Comparison of ENCODE assay signal across 3 cellular contexts in the genomic region with DNA sequence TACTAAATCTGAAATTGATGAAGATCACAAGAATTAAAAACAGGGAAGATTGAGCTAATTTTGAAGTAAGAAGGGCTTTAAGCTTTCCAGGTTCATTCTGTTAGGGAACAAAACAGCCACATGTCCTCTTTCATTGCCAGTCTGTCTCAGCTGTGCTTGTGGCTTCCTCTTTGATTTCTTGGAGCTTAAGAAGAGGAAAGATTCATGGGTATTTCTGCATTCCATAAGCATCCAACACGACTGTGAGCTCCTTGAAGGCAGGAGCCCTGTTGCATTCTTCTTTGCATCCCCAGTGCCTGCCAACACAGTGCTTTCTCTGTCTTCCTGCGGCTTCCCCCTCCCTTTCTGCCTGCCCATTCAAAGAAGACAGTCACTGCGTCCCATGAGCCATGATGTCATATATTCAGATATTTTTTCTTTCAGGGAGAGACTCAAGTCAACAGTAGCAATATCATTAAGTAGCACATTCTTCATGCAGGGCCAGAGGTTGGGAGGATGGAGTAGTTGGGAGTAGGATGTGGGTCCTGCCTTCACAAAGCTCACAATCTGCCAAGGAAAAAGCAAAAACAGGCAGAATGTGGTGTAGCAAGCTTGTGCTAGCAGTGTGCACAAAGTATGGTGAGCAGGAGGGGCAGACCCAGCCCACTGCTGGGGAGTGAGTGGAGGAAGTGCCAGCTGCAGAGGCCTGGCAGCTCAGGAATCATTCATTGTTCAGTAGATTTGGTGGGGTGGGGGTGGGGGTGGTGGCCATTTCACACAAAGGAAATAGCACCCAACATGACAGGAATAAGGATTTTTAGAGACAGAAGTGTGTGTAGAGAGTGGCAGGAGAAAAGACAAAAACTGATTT.
A peak's percentile ranks its signal among the peaks of the same experiment; 100 is the strongest.
TF ChIP-seq lines count a peak whose summit lies in the region.

No MANE protein-coding gene starts in this region.

TF ChIP-seq in SK-N-SH, 30 proteins besides CTCF, POLR2A, EP300 and RAD21 (continued from another document):
- TF ChIP-seq NFIC (IDR thresholded peaks at IDR 0.05; ENCODE audit: borderline replicate concordance) (no peak), GATA2 (CRISPR knock-in tag; IDR thresholded peaks at IDR 0.05) (no peak), GABPA (IDR thresholded peaks at IDR 0.05; ENCODE audit: low read depth) (no peak), FOSL2 (IDR thresholded peaks at IDR 0.05; ENCODE audit: borderline replicate concordance, low read depth) (no peak), ELF1 (IDR thresholded peaks at IDR 0.05) (no peak), NRF1 (IDR thresholded peaks at IDR 0.05; ENCODE audit: low read depth, low read length) (no peak), MXI1 (IDR thresholded peaks at IDR 0.05; ENCODE audit: low read depth, low read length) (no peak)
- TF ChIP-seq, protein P1, sequence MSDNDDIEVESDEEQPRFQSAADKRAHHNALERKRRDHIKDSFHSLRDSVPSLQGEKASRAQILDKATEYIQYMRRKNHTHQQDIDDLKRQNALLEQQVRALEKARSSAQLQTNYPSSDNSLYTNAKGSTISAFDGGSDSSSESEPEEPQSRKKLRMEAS (IDR thresholded peaks at IDR 0.05; ENCODE audit: low read depth), result no peak
- TF ChIP-seq, protein P2, sequence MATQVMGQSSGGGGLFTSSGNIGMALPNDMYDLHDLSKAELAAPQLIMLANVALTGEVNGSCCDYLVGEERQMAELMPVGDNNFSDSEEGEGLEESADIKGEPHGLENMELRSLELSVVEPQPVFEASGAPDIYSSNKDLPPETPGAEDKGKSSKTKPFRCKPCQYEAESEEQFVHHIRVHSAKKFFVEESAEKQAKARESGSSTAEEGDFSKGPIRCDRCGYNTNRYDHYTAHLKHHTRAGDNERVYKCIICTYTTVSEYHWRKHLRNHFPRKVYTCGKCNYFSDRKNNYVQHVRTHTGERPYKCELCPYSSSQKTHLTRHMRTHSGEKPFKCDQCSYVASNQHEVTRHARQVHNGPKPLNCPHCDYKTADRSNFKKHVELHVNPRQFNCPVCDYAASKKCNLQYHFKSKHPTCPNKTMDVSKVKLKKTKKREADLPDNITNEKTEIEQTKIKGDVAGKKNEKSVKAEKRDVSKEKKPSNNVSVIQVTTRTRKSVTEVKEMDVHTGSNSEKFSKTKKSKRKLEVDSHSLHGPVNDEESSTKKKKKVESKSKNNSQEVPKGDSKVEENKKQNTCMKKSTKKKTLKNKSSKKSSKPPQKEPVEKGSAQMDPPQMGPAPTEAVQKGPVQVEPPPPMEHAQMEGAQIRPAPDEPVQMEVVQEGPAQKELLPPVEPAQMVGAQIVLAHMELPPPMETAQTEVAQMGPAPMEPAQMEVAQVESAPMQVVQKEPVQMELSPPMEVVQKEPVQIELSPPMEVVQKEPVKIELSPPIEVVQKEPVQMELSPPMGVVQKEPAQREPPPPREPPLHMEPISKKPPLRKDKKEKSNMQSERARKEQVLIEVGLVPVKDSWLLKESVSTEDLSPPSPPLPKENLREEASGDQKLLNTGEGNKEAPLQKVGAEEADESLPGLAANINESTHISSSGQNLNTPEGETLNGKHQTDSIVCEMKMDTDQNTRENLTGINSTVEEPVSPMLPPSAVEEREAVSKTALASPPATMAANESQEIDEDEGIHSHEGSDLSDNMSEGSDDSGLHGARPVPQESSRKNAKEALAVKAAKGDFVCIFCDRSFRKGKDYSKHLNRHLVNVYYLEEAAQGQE (IDR thresholded peaks at IDR 0.05; ENCODE audit: low read depth, low read length), result no peak
TF ChIP-seq in SK-N-SH: peak in this region for 0.

TF ChIP-seq in SK-N-SH treated with all-trans-retinoic acid at 6 μM for 48 hours, 23 proteins besides CTCF, POLR2A, EP300 and RAD21 (continued from another document):
- TF ChIP-seq, protein P3, sequence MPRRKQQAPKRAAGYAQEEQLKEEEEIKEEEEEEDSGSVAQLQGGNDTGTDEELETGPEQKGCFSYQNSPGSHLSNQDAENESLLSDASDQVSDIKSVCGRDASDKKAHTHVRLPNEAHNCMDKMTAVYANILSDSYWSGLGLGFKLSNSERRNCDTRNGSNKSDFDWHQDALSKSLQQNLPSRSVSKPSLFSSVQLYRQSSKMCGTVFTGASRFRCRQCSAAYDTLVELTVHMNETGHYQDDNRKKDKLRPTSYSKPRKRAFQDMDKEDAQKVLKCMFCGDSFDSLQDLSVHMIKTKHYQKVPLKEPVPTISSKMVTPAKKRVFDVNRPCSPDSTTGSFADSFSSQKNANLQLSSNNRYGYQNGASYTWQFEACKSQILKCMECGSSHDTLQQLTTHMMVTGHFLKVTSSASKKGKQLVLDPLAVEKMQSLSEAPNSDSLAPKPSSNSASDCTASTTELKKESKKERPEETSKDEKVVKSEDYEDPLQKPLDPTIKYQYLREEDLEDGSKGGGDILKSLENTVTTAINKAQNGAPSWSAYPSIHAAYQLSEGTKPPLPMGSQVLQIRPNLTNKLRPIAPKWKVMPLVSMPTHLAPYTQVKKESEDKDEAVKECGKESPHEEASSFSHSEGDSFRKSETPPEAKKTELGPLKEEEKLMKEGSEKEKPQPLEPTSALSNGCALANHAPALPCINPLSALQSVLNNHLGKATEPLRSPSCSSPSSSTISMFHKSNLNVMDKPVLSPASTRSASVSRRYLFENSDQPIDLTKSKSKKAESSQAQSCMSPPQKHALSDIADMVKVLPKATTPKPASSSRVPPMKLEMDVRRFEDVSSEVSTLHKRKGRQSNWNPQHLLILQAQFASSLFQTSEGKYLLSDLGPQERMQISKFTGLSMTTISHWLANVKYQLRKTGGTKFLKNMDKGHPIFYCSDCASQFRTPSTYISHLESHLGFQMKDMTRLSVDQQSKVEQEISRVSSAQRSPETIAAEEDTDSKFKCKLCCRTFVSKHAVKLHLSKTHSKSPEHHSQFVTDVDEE (CRISPR knock-in tag; IDR thresholded peaks at IDR 0.05), result no peak
- TF ChIP-seq GLIS3 (CRISPR knock-in tag; IDR thresholded peaks at IDR 0.05), result no peak
- TF ChIP-seq TOX (CRISPR knock-in tag; IDR thresholded peaks at IDR 0.05; ENCODE audit: borderline replicate concordance), result no peak
- no peak for TF ChIP-seq ZNF8 (CRISPR knock-in tag; IDR thresholded peaks at IDR 0.05)
- TF ChIP-seq, protein P4, sequence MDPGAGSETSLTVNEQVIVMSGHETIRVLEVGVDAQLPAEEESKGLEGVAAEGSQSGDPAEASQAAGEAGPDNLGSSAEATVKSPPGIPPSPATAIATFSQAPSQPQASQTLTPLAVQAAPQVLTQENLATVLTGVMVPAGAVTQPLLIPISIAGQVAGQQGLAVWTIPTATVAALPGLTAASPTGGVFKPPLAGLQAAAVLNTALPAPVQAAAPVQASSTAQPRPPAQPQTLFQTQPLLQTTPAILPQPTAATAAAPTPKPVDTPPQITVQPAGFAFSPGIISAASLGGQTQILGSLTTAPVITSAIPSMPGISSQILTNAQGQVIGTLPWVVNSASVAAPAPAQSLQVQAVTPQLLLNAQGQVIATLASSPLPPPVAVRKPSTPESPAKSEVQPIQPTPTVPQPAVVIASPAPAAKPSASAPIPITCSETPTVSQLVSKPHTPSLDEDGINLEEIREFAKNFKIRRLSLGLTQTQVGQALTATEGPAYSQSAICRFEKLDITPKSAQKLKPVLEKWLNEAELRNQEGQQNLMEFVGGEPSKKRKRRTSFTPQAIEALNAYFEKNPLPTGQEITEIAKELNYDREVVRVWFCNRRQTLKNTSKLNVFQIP (CRISPR knock-in tag; IDR thresholded peaks at IDR 0.05; ENCODE audit: borderline replicate concordance, low read depth), result no peak
- TF ChIP-seq, protein P5, sequence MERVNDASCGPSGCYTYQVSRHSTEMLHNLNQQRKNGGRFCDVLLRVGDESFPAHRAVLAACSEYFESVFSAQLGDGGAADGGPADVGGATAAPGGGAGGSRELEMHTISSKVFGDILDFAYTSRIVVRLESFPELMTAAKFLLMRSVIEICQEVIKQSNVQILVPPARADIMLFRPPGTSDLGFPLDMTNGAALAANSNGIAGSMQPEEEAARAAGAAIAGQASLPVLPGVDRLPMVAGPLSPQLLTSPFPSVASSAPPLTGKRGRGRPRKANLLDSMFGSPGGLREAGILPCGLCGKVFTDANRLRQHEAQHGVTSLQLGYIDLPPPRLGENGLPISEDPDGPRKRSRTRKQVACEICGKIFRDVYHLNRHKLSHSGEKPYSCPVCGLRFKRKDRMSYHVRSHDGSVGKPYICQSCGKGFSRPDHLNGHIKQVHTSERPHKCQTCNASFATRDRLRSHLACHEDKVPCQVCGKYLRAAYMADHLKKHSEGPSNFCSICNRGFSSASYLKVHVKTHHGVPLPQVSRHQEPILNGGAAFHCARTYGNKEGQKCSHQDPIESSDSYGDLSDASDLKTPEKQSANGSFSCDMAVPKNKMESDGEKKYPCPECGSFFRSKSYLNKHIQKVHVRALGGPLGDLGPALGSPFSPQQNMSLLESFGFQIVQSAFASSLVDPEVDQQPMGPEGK (CRISPR knock-in tag; IDR thresholded peaks at IDR 0.05; ENCODE audit: borderline replicate concordance), result no peak
- TF ChIP-seq, protein P6, sequence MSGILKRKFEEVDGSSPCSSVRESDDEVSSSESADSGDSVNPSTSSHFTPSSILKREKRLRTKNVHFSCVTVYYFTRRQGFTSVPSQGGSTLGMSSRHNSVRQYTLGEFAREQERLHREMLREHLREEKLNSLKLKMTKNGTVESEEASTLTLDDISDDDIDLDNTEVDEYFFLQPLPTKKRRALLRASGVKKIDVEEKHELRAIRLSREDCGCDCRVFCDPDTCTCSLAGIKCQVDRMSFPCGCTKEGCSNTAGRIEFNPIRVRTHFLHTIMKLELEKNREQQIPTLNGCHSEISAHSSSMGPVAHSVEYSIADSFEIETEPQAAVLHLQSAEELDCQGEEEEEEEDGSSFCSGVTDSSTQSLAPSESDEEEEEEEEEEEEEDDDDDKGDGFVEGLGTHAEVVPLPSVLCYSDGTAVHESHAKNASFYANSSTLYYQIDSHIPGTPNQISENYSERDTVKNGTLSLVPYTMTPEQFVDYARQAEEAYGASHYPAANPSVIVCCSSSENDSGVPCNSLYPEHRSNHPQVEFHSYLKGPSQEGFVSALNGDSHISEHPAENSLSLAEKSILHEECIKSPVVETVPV (CRISPR knock-in tag; IDR thresholded peaks at IDR 0.05), result no peak

TF ChIP-seq in HepG2, 621 proteins besides CTCF, POLR2A, EP300 and RAD21 (continued from another document):
- TF ChIP-seq, protein P7, sequence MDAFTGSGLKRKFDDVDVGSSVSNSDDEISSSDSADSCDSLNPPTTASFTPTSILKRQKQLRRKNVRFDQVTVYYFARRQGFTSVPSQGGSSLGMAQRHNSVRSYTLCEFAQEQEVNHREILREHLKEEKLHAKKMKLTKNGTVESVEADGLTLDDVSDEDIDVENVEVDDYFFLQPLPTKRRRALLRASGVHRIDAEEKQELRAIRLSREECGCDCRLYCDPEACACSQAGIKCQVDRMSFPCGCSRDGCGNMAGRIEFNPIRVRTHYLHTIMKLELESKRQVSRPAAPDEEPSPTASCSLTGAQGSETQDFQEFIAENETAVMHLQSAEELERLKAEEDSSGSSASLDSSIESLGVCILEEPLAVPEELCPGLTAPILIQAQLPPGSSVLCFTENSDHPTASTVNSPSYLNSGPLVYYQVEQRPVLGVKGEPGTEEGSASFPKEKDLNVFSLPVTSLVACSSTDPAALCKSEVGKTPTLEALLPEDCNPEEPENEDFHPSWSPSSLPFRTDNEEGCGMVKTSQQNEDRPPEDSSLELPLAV (CRISPR knock-in tag; conservative IDR thresholded peaks at IDR 0.05; ENCODE audit: low read depth), result no peak
- TF ChIP-seq RCOR2 (CRISPR knock-in tag; IDR thresholded peaks at IDR 0.05) (no peak), ZBTB38 (CRISPR knock-in tag; IDR thresholded peaks at IDR 0.05) (no peak), RXRA (CRISPR knock-in tag; IDR thresholded peaks at IDR 0.05) (no peak), CREB1 (IDR thresholded peaks at IDR 0.05) (no peak), CREB1 (CRISPR knock-in tag; IDR thresholded peaks at IDR 0.05) (0 out of 2 replicates have a peak, but pooled peaks have one; percentile 6), DNMT1 (CRISPR knock-in tag; IDR thresholded peaks at IDR 0.05) (no peak), ZNF460 (CRISPR knock-in tag; IDR thresholded peaks at IDR 0.05; ENCODE audit: borderline replicate concordance) (no peak), PHF8 (CRISPR knock-in tag; IDR thresholded peaks at IDR 0.05) (no peak), ZNF781 (CRISPR knock-in tag; IDR thresholded peaks at IDR 0.05; ENCODE audit: borderline replicate concordance, not compliant biosample characterization) (no peak), ZFP36 (IDR thresholded peaks at IDR 0.05; ENCODE audit: borderline replicate concordance, low read depth, low read length, partially characterized antibody) (no peak), ZNF33B (CRISPR knock-in tag; IDR thresholded peaks at IDR 0.05) (no peak)
- TF ChIP-seq, protein P8, sequence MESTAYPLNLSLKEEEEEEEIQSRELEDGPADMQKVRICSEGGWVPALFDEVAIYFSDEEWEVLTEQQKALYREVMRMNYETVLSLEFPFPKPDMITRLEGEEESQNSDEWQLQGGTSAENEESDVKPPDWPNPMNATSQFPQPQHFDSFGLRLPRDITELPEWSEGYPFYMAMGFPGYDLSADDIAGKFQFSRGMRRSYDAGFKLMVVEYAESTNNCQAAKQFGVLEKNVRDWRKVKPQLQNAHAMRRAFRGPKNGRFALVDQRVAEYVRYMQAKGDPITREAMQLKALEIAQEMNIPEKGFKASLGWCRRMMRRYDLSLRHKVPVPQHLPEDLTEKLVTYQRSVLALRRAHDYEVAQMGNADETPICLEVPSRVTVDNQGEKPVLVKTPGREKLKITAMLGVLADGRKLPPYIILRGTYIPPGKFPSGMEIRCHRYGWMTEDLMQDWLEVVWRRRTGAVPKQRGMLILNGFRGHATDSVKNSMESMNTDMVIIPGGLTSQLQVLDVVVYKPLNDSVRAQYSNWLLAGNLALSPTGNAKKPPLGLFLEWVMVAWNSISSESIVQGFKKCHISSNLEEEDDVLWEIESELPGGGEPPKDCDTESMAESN (CRISPR knock-in tag; conservative IDR thresholded peaks at IDR 0.05), result 0 out of 2 replicates have a peak, but pooled peaks have one; percentile 15
